Comparison of ENCODE assay signal across 8 cellular contexts in genomic region chr11:121112498-121113455, GRCh38. TPM values are rescaled to one million over a fixed set of nuclear protein-coding genes. Genes with fewer than 3 reads are reported as not detected.
DNase-seq lines count a peak whose midpoint lies in the region; ATAC-seq and TF ChIP-seq lines count a peak whose summit lies in the region.

No MANE protein-coding gene starts in this region.

- ATAC-seq in GM19455 (IDR thresholded peaks at IDR 0.05; ENCODE audit: unreplicated experiment), result no peak
- ATAC-seq in HG02763 (IDR thresholded peaks at IDR 0.05; ENCODE audit: unreplicated experiment), result no peak

- DNase-seq in DMS53 treated with DMSO at 0.1 percent for 48 hours (lab: John Stamatoyannopoulos, UW; ENCODE audit: unreplicated experiment), result peak; percentile 89
- peak; percentile 76 for DNase-seq in HFFc6
- DNase-seq in NCI-H460 (ENCODE audit: extremely low read depth, low read depth), result peak; percentile 28
- peak; percentile 18 for DNase-seq in activated T-cell treated with anti-CD3 and anti-CD28 coated beads for 24 hours (ENCODE audit: low read depth)
- DNase-seq in foreskin fibroblast, result peak; percentile 61 to 82
- peak in 45 of 56 donors; percentile 4 to 82 (median 46) for DNase-seq in nucleus accumbens (lab: John Stamatoyannopoulos, UW)

- H3K27ac Mint-ChIP-seq in HFFc6, result no peak overlapping the region

- no peak overlapping the region for H3K4me3 Mint-ChIP-seq in HFFc6

- TF ChIP-seq CTCF in HFFc6 (IDR thresholded peaks at IDR 0.05) (peak; percentile 75), foreskin fibroblast (IDR thresholded peaks at IDR 0.05; ENCODE audit: low read depth, low read length) (peak; percentile 62)

- no peaks in the 10 kb centered on the region for H3K9me3 Mint-ChIP-seq in HFFc6

- no peak overlapping the region for H3K4me3 ChIP-seq in foreskin fibroblast (ENCODE audit: low read depth in 1 of 2, low read length in 2 of 2)

- 0 out of 2 replicates have a peak, but pooled peaks cover 5% of the 10 kb centered on the region for H3K4me1 Mint-ChIP-seq in HFFc6 (ENCODE audit: low read depth)

- H3K36me3 Mint-ChIP-seq in HFFc6 (ENCODE audit: low read depth), result no peaks in the 10 kb centered on the region

- H3K27me3 Mint-ChIP-seq in HFFc6 (ENCODE audit: insufficient read depth), result peaks cover 24% of the 10 kb centered on the region

RNA-seq across cellular contexts. Expression of gene TECTA, which starts 11.7 kb away (rescaled TPM):
- total RNA-seq in HFFc6 (2021; fragmentation: NEBNext Ultra II Directional; extraction: Animal tissue kit (Norgen Biotek cat#: 25700)), result under 1 TPM; 0.11 to 0.40 (median 0.16) TPM
- total RNA-seq in NCI-H460 (2014; rRNA removed; shearing (Covaris generic)), result not detected in 2 replicates
- not detected in 2 replicates for polyA plus RNA-seq in NCI-H460 (2014; cell fraction: nucleus; rRNA removed)

Comparison
In these comparisons a context has a peak if more than half of its experiments do, and no peak if none do; other contexts are left out.
1. DNase-seq: peak in every context shown above with its lines; median percentile 89 in DMS53 treated with DMSO at 0.1 percent for 48 hours; 76 in HFFc6; 72 in foreskin fibroblast; 46 in nucleus accumbens; 28 in NCI-H460; 18 in activated T-cell treated with anti-CD3 and anti-CD28 coated beads for 24 hours.